Comparison of ENCODE assay signal across 30 cellular contexts in the genomic region with DNA sequence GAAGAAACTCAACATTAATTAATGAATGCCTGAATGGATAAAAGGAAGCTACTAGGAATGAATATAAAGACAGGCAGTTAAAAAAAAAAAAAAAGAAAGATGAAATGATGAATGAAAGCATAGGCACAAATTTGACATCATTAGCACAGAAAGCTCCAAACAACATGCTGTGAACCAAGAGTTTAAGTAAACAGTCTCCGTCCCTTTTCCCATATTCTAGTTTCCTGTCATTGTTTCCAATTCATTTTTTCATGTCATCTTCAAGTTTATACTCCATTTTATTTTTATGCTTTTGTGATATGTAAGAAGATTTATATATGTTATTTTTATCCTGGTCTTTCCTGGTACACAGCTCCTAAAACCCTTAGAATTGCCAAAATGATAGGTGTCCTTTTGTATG.
"Had no signal": no experiment of that assay in that cellular context is flagged by ENCODE, and none has a peak within 500 bp of the region (broad histone marks: within the 10 kb centered on the region; RNA-seq: fewer than 3 reads in every experiment).

No MANE protein-coding gene starts in this region.

- H3K9me3 ChIP-seq: adrenal gland, ascending aorta, breast epithelium, colonic mucosa, esophagus squamous epithelium had no signal

- H3K4me3 Mint-ChIP-seq: activated CD4-positive, alpha-beta memory T cell treated with anti-CD3 and anti-CD28 coated beads for 36 hours; activated CD4-positive, alpha-beta T cell treated with anti-CD3 and anti-CD28 coated beads for 36 hours; activated CD4-positive, alpha-beta T cell treated with anti-CD3 and anti-CD28 coated beads, Interleukin-2, amount 10 ng/mL, durations not matched to agents 24 days and 14 days; activated CD8-positive, alpha-beta memory T cell treated with anti-CD3 and anti-CD28 coated beads, Interleukin-2, amount 10 ng/mL, durations not matched to agents 7 days and 5 days; activated CD8-positive, alpha-beta T cell treated with anti-CD3 and anti-CD28 coated beads, Interleukin-2, amount 10 ng/mL, durations not matched to agents 7 days and 5 days; activated naive CD4-positive, alpha-beta T cell treated with anti-CD3 and anti-CD28 coated beads for 36 hours; activated naive CD4-positive, alpha-beta T cell treated with anti-CD3 and anti-CD28 coated beads, Interleukin-2, amount 50 U/mL, for 24 hours; activated naive CD8-positive, alpha-beta T cell treated with anti-CD3 and anti-CD28 coated beads for 36 hours; activated naive CD8-positive, alpha-beta T cell treated with anti-CD3 and anti-CD28 coated beads, Interleukin-2, amount 50 U/mL, for 24 hours; activated T-cell treated with anti-CD3 and anti-CD28 coated beads, Interleukin-2, amount 50 U/mL, for 24 hours; activated T-helper 17 cell treated with anti-CD3 and anti-CD28 coated beads, Interleukin-2, amount 50 U/mL, for 72 hours; brain; effector memory CD8-positive, alpha-beta T cell had no signal

- H3K36me3 ChIP-seq: breast epithelium, colonic mucosa had no signal

- H3K27me3 Mint-ChIP-seq: activated CD4-positive, alpha-beta memory T cell treated with anti-CD3 and anti-CD28 coated beads for 36 hours; activated CD4-positive, alpha-beta T cell treated with anti-CD3 and anti-CD28 coated beads for 36 hours; activated CD4-positive, alpha-beta T cell treated with anti-CD3 and anti-CD28 coated beads, Interleukin-2, amount 10 ng/mL, durations not matched to agents 24 days and 14 days; activated CD8-positive, alpha-beta memory T cell treated with anti-CD3 and anti-CD28 coated beads, Interleukin-2, amount 10 ng/mL, durations not matched to agents 7 days and 5 days; activated naive CD4-positive, alpha-beta T cell treated with anti-CD3 and anti-CD28 coated beads, Interleukin-2, amount 50 U/mL, for 24 hours; activated naive CD8-positive, alpha-beta T cell treated with anti-CD3 and anti-CD28 coated beads for 36 hours; activated naive CD8-positive, alpha-beta T cell treated with anti-CD3 and anti-CD28 coated beads, Interleukin-2, amount 50 U/mL, for 24 hours; activated T-cell treated with anti-CD3 and anti-CD28 coated beads, Interleukin-2, amount 50 U/mL, for 24 hours; activated T-helper 17 cell treated with anti-CD3 and anti-CD28 coated beads, Interleukin-2, amount 50 U/mL, for 72 hours; brain; effector memory CD8-positive, alpha-beta T cell had no signal

- H3K4me3 ChIP-seq: adrenal gland, ascending aorta, breast epithelium, cardiac muscle cell, colonic mucosa, esophagus squamous epithelium had no signal

- H3K27ac ChIP-seq: adrenal gland, ascending aorta, breast epithelium, cardiac muscle cell, colonic mucosa, epithelial cell of prostate, esophagus squamous epithelium had no signal

- DNase-seq: activated CD4-positive, alpha-beta memory T cell treated with anti-CD3 and anti-CD28 coated beads for 36 hours; activated CD4-positive, alpha-beta T cell treated with anti-CD3 and anti-CD28 coated beads for 36 hours; activated CD4-positive, alpha-beta T cell treated with anti-CD3 and anti-CD28 coated beads, Interleukin-2, amount 10 ng/mL, durations not matched to agents 24 days and 14 days; activated CD4-positive, CD25-positive, alpha-beta regulatory T cell; activated CD4-positive, CD25-positive, alpha-beta regulatory T cell treated with anti-CD3 and anti-CD28 coated beads, Interleukin-2, amount 50 U/mL, for 72 hours; activated CD8-positive, alpha-beta memory T cell treated with anti-CD3 and anti-CD28 coated beads, Interleukin-2, amount 10 ng/mL, durations not matched to agents 7 days and 5 days; activated CD8-positive, alpha-beta memory T cell treated with anti-CD3 and anti-CD28 coated beads, Interleukin-2, amount 50 U/mL, for 4 hours; activated CD8-positive, alpha-beta T cell treated with anti-CD3 and anti-CD28 coated beads, Interleukin-2, amount 10 ng/mL, durations not matched to agents 7 days and 5 days; activated effector memory CD4-positive, alpha-beta T cell treated with anti-CD3 and anti-CD28 coated beads, Interleukin-2, amount 50 U/mL, for 16 hours; activated naive CD4-positive, alpha-beta T cell treated with anti-CD3 and anti-CD28 coated beads for 36 hours; activated naive CD8-positive, alpha-beta T cell treated with anti-CD3 and anti-CD28 coated beads for 36 hours; activated naive CD8-positive, alpha-beta T cell treated with anti-CD3 and anti-CD28 coated beads, Interleukin-2, amount 50 U/mL, for 24 hours; activated T-cell treated with anti-CD3 and anti-CD28 coated beads, Interleukin-2, amount 50 U/mL, for 24 hours; adrenal gland; central memory CD4-positive, alpha-beta T cell; cerebellar nuclear complex; colonic mucosa; effector CD4-positive, alpha-beta T cell; effector memory CD8-positive, alpha-beta T cell; esophagus squamous epithelium; foreskin fibroblast; head of caudate nucleus; T-helper 2 cell had no signal

- ATAC-seq: activated CD4-positive, alpha-beta T cell treated with anti-CD3 and anti-CD28 coated beads for 36 hours; activated CD8-positive, alpha-beta memory T cell treated with anti-CD3 and anti-CD28 coated beads, Interleukin-2, amount 10 ng/mL, durations not matched to agents 7 days and 5 days; activated CD8-positive, alpha-beta T cell treated with anti-CD3 and anti-CD28 coated beads, Interleukin-2, amount 10 ng/mL, durations not matched to agents 7 days and 5 days; activated naive CD8-positive, alpha-beta T cell treated with anti-CD3 and anti-CD28 coated beads, Interleukin-2, amount 50 U/mL, for 24 hours; activated T-helper 17 cell treated with anti-CD3 and anti-CD28 coated beads, Interleukin-2, amount 50 U/mL, for 72 hours; effector memory CD8-positive, alpha-beta T cell had no signal

- H3K27me3 ChIP-seq: adrenal gland, ascending aorta, breast epithelium, cardiac muscle cell, colonic mucosa, esophagus squamous epithelium had no signal

- H3K9me3 Mint-ChIP-seq: activated CD4-positive, alpha-beta memory T cell treated with anti-CD3 and anti-CD28 coated beads for 36 hours; activated CD4-positive, alpha-beta T cell treated with anti-CD3 and anti-CD28 coated beads, Interleukin-2, amount 10 ng/mL, durations not matched to agents 24 days and 14 days; activated naive CD4-positive, alpha-beta T cell treated with anti-CD3 and anti-CD28 coated beads for 36 hours; activated naive CD4-positive, alpha-beta T cell treated with anti-CD3 and anti-CD28 coated beads, Interleukin-2, amount 50 U/mL, for 24 hours; activated naive CD8-positive, alpha-beta T cell treated with anti-CD3 and anti-CD28 coated beads for 36 hours; activated naive CD8-positive, alpha-beta T cell treated with anti-CD3 and anti-CD28 coated beads, Interleukin-2, amount 50 U/mL, for 24 hours; activated T-cell treated with anti-CD3 and anti-CD28 coated beads, Interleukin-2, amount 50 U/mL, for 24 hours; activated T-helper 17 cell treated with anti-CD3 and anti-CD28 coated beads, Interleukin-2, amount 50 U/mL, for 72 hours; brain; effector memory CD8-positive, alpha-beta T cell had no signal

- H3K4me1 ChIP-seq: ascending aorta, breast epithelium had no signal

- H3K27ac Mint-ChIP-seq: activated CD4-positive, alpha-beta memory T cell treated with anti-CD3 and anti-CD28 coated beads for 36 hours; activated CD4-positive, alpha-beta T cell treated with anti-CD3 and anti-CD28 coated beads for 36 hours; activated CD4-positive, alpha-beta T cell treated with anti-CD3 and anti-CD28 coated beads, Interleukin-2, amount 10 ng/mL, durations not matched to agents 24 days and 14 days; activated CD8-positive, alpha-beta memory T cell treated with anti-CD3 and anti-CD28 coated beads, Interleukin-2, amount 10 ng/mL, durations not matched to agents 7 days and 5 days; activated CD8-positive, alpha-beta T cell treated with anti-CD3 and anti-CD28 coated beads, Interleukin-2, amount 10 ng/mL, durations not matched to agents 7 days and 5 days; activated naive CD4-positive, alpha-beta T cell treated with anti-CD3 and anti-CD28 coated beads for 36 hours; activated naive CD4-positive, alpha-beta T cell treated with anti-CD3 and anti-CD28 coated beads, Interleukin-2, amount 50 U/mL, for 24 hours; activated naive CD8-positive, alpha-beta T cell treated with anti-CD3 and anti-CD28 coated beads for 36 hours; activated naive CD8-positive, alpha-beta T cell treated with anti-CD3 and anti-CD28 coated beads, Interleukin-2, amount 50 U/mL, for 24 hours; activated T-cell treated with anti-CD3 and anti-CD28 coated beads, Interleukin-2, amount 50 U/mL, for 24 hours; activated T-helper 17 cell treated with anti-CD3 and anti-CD28 coated beads, Interleukin-2, amount 50 U/mL, for 72 hours; brain; effector memory CD8-positive, alpha-beta T cell had no signal
